8 cellular contexts compared by ENCODE assay signal in genomic region chr1:1510912-1511532, GRCh38. TPM values are rescaled to one million over a fixed set of nuclear protein-coding genes. Genes with fewer than 3 reads are reported as not detected.
DNase-seq lines count a peak whose midpoint lies in the region; ATAC-seq and TF ChIP-seq lines count a peak whose summit lies in the region.

No MANE protein-coding gene starts in this region.

- WGBS in esophagus, 2 donors = 11 to 15% methylated on average over 17 of the region's 17 CpGs

- no peak for ATAC-seq in activated CD4-positive, CD25-positive, alpha-beta regulatory T cell treated with anti-CD3 and anti-CD28 coated beads, Interleukin-2, amount 50 U/mL, for 24 hours

- H3K4me2 ChIP-seq in SU-DHL-6 (ENCODE audit: low read depth, low read length, poor library complexity, severe bottlenecking) = peak overlapping the region; percentile 98

- no peaks in the 10 kb centered on the region for H3K9me2 ChIP-seq in SU-DHL-6 (replicated peaks; ENCODE audit: insufficient read depth, low read length)

- no peaks in the 10 kb centered on the region for H4K20me1 ChIP-seq in SU-DHL-6 (ENCODE audit: low read depth, low read length)

- H3K27ac ChIP-seq in HUES6 (ENCODE audit: low read depth, low read length) (peak overlapping the region; percentile 77), SU-DHL-6 (ENCODE audit: low read depth, low read length) (peak overlapping the region; percentile 81), esophagus (ENCODE audit: low read depth in 2 of 2, low read length in 1 of 2) (peak overlapping the region; percentile 95 to 99)

- DNase-seq in COLO668 (lab: John Stamatoyannopoulos, UW; ENCODE audit: unreplicated experiment) (peak; percentile 59), middle frontal gyrus (ENCODE audit: extremely low spot score, low spot score) (no peak), midbrain (lab: John Stamatoyannopoulos, UW) (no peak)

- H3K36me3 ChIP-seq in HUES6 (ENCODE audit: control insufficient read depth, insufficient read depth, low read length) (peaks cover 7% of the 10 kb centered on the region), SU-DHL-6 (ENCODE audit: low read length) (no peaks in the 10 kb centered on the region), esophagus (ENCODE audit: control insufficient read depth in 2 of 2, insufficient read depth in 2 of 2, low read length in 1 of 2) (no peaks in the 10 kb centered on the region), neuron (ENCODE audit: insufficient read depth, low read length) (peaks cover 10% of the 10 kb centered on the region)

- H3K9me3 ChIP-seq in HUES6 (ENCODE audit: control insufficient read depth, insufficient read depth, low read depth, low read length) = no peaks in the 10 kb centered on the region
- no peaks in the 10 kb centered on the region for H3K9me3 ChIP-seq in SU-DHL-6 (ENCODE audit: insufficient read depth, low read length)
- H3K9me3 ChIP-seq in esophagus (ENCODE audit: control insufficient read depth in 2 of 2, insufficient read depth in 1 of 2, low read depth in 1 of 2, low read length in 1 of 2) = no peaks in the 10 kb centered on the region
- H3K9me3 ChIP-seq in neuron (ENCODE audit: low read length) = no peaks in the 10 kb centered on the region

- no peak for TF ChIP-seq CTCF in SU-DHL-6 (IDR thresholded peaks at IDR 0.05; ENCODE audit: insufficient read depth, low read length, poor library complexity, severe bottlenecking)

- H3F3A ChIP-seq in SU-DHL-6 (ENCODE audit: insufficient read depth) = peaks cover 15% of the 10 kb centered on the region; the same call in 1 of the 2 replicates

- H3K4me1 ChIP-seq in HUES6 (ENCODE audit: control insufficient read depth, insufficient read depth, low read length) (peaks cover 5% of the 10 kb centered on the region; the same call in 1 of the 2 replicates), esophagus (ENCODE audit: control insufficient read depth in 2 of 2, insufficient read depth in 2 of 2, low read length in 1 of 2) (no peaks in the 10 kb centered on the region), neuron (ENCODE audit: insufficient read depth, low read length) (peaks cover 3% of the 10 kb centered on the region)

- H3K4me3 ChIP-seq in HUES6 (ENCODE audit: low read depth, low read length) = peak overlapping the region; percentile 80
- peak overlapping the region; percentile 83 for H3K4me3 ChIP-seq in SU-DHL-6 (ENCODE audit: insufficient read depth, low read length, poor library complexity, severe bottlenecking)
- peak overlapping the region; percentile 81 to 87 for H3K4me3 ChIP-seq in esophagus (ENCODE audit: low read depth in 1 of 2, low read length in 2 of 2)
- peak overlapping the region; percentile 77 for H3K4me3 ChIP-seq in neuron (ENCODE audit: low read length)

- H3K27me3 ChIP-seq in HUES6 (ENCODE audit: control insufficient read depth, insufficient read depth, low read length) = no peaks in the 10 kb centered on the region
- no peaks in the 10 kb centered on the region for H3K27me3 ChIP-seq in SU-DHL-6 (ENCODE audit: low read length)
- H3K27me3 ChIP-seq in esophagus (ENCODE audit: control insufficient read depth in 1 of 2, insufficient read depth in 2 of 2, low read length in 2 of 2) = no peaks in the 10 kb centered on the region
- no peaks in the 10 kb centered on the region for H3K27me3 ChIP-seq in neuron (ENCODE audit: insufficient read depth, low read length)

- H2AFZ ChIP-seq in SU-DHL-6 (ENCODE audit: low read depth, low read length, severe bottlenecking) = peak overlapping the region; percentile 69
- H2AFZ ChIP-seq in neuron (ENCODE audit: low read depth, low read length) = peak overlapping the region; percentile 65

- peak overlapping the region; percentile 91 for H3K9ac ChIP-seq in HUES6 (ENCODE audit: low read length)
- peak overlapping the region; percentile 96 for H3K9ac ChIP-seq in SU-DHL-6 (ENCODE audit: low read length)

- H3K79me2 ChIP-seq in SU-DHL-6 (ENCODE audit: insufficient read depth, low read length) = peaks cover 26% of the 10 kb centered on the region

RNA-seq across cellular contexts. Expression of gene ATAD3A, which starts 0.9 kb away (rescaled TPM):
- 10 to 100 TPM; 25.4 to 26.1 TPM for polyA plus RNA-seq in esophagus

RNA-seq across cellular contexts. Expression of gene TMEM240, which starts 29.4 kb away (rescaled TPM):
- polyA plus RNA-seq in esophagus = 1 to 10 TPM; 2.1 to 3.1 TPM

RNA-seq across cellular contexts. Expression of gene ATAD3B, which starts 39.5 kb away (rescaled TPM):
- polyA plus RNA-seq in esophagus = 10 to 100 TPM; 20.7 to 43.3 TPM
